Comparison of ENCODE assay signal across 18 cellular contexts in genomic region chr1:213446496-213446895, GRCh38.
DNase-seq lines count a peak whose midpoint lies in the region; ATAC-seq and TF ChIP-seq lines count a peak whose summit lies in the region.
"Had no signal": no experiment of that assay in that cellular context is flagged by ENCODE, and none has a peak within 500 bp of the region (broad histone marks: within the 10 kb centered on the region; RNA-seq: fewer than 3 reads in every experiment).

No MANE protein-coding gene starts in this region.

- H3K27me3 ChIP-seq in esophagus muscularis mucosa, result no peaks in the 10 kb centered on the region
- H3K27me3 ChIP-seq: BLaER1 treated with 17β-estradiol and CSF1 and Interleukin-3, amounts not matched to agents 10 nM and 100 nM had no signal

- TF ChIP-seq CTCF in esophagus muscularis mucosa (IDR thresholded peaks at IDR 0.05), result no peak

- H3K36me3 ChIP-seq in esophagus muscularis mucosa, result no peaks in the 10 kb centered on the region
- H3K36me3 ChIP-seq: BLaER1 treated with 17β-estradiol and CSF1 and Interleukin-3, amounts not matched to agents 10 nM and 100 nM had no signal

- DNase-seq in DMS153 (lab: John Stamatoyannopoulos, UW) (peak; percentile 34), DMS153 treated with DMSO at 0.1 percent for 48 hours (lab: John Stamatoyannopoulos, UW; ENCODE audit: unreplicated experiment) (no peak), RKO (ENCODE audit: low spot score) (peak; percentile 2), esophagus muscularis mucosa (ENCODE audit: extremely low spot score) (peak; percentile 31), kidney tubule cell (ENCODE audit: low spot score) (peak; percentile 43)
- DNase-seq in activated CD4-positive, alpha-beta T cell treated with anti-CD3 and anti-CD28 coated beads, Interleukin-2, amount 50 U/mL, for 1 hour, result no peak
- DNase-seq: AML-193; Caco-2; Calu3; CD4-positive, alpha-beta T cell; CD8-positive, alpha-beta T cell; DMS79 treated with DMSO at 0.1 percent for 48 hours; GF-D8 had no signal

- H3K4me1 ChIP-seq in esophagus muscularis mucosa, result no peaks in the 10 kb centered on the region
- H3K4me1 ChIP-seq: A549, Caco-2 had no signal

- no peak overlapping the region for H3K27ac ChIP-seq in esophagus muscularis mucosa (replicated peaks in 1 of 4)
- H3K27ac ChIP-seq: 22Rv1; A549; BLaER1 treated with 17β-estradiol and CSF1 and Interleukin-3, amounts not matched to agents 10 nM and 100 nM; C4-2B had no signal

- H3K4me3 ChIP-seq in esophagus muscularis mucosa, result no peak overlapping the region
- H3K4me3 ChIP-seq: A549; BLaER1 treated with 17β-estradiol and CSF1 and Interleukin-3, amounts not matched to agents 10 nM and 100 nM had no signal

- intact Hi-C loops in esophagus muscularis mucosa (cut with DNase I), result no loop called here

- WGBS in esophagus muscularis mucosa, result 60% methylated on average over 5 of the region's 5 CpGs

- no peak for TF ChIP-seq EP300 in esophagus muscularis mucosa (IDR thresholded peaks at IDR 0.05)

- TF ChIP-seq POLR2A in esophagus muscularis mucosa (IDR thresholded peaks at IDR 0.05; ENCODE audit: low read depth), result no peak

- ATAC-seq in HG03025 (IDR thresholded peaks at IDR 0.05; ENCODE audit: low FRiP score, unreplicated experiment), result no peak
- ATAC-seq: A549; CD8-positive, alpha-beta T cell had no signal

- no peaks in the 10 kb centered on the region for H3K9me3 ChIP-seq in esophagus muscularis mucosa
- H3K9me3 ChIP-seq: A549; BLaER1 treated with 17β-estradiol and CSF1 and Interleukin-3, amounts not matched to agents 10 nM and 100 nM; Caco-2 had no signal

Comparison
In these comparisons a context has a peak if more than half of its experiments do, and no peak if none do; other contexts are left out.
1. DNase-seq: peak in DMS153 (single experiment), RKO (single experiment), esophagus muscularis mucosa (single experiment) and kidney tubule cell (single experiment); none in DMS153 treated with DMSO at 0.1 percent for 48 hours (single experiment) and activated CD4-positive, alpha-beta T cell treated with anti-CD3 and anti-CD28 coated beads, Interleukin-2, amount 50 U/mL, for 1 hour (single experiment).